In the genomic region with DNA sequence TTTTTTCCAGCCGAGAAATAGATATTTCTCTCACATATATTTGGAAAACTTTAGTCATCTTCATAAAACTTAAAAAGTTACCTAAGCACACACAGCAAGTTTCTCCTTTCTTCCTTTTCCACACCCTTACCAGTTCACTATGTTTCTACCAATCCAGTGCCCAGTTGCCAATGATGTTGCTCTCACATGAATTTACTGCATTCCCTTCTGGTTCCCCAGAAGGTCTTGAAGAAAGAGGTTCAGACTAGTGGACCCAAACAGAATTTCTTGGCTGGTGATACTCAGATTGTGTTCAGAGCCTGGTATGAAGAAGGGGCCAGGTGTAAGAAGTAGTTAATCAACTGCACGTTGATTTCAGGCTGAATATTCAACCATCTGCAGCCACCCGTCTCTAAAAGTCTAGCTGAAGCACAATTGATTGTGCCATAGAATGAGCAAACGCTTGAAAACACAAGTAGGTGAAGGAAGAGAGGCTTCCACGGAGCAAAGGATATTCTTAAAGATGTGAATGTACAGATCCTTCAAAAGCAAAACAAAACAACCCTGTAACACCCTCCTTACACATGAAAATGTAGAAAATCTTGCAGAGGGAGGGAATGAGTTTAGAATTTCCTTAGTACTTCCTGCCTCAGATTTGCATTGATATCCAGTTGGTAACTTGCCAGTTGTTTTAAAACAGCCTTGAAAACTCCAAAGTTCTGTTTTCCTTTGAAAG, we compare ENCODE assay signal across 10 cellular contexts. TPM values are rescaled to one million over a fixed set of nuclear protein-coding genes. Genes with fewer than 3 reads are reported as not detected.
DNase-seq lines count a peak whose midpoint lies in the region; ATAC-seq and TF ChIP-seq lines count a peak whose summit lies in the region.
"Had no signal": no experiment of that assay in that cellular context is flagged by ENCODE, and none has a peak within 500 bp of the region (broad histone marks: within the 10 kb centered on the region; RNA-seq: fewer than 3 reads in every experiment).

No MANE protein-coding gene starts in this region.

- no peak overlapping the region for H4K8ac ChIP-seq in neuronal stem cell (ENCODE audit: low read depth, low read length)

- H2BK12ac ChIP-seq in neuronal stem cell (ENCODE audit: low read length), result no peak overlapping the region

- no peak overlapping the region for H3K18ac ChIP-seq in neuronal stem cell (ENCODE audit: low read length)

- H2BK5ac ChIP-seq in neuronal stem cell (ENCODE audit: low read length), result no peak overlapping the region

- H3K79me1 ChIP-seq in neuronal stem cell (ENCODE audit: low read depth, low read length), result no peaks in the 10 kb centered on the region

- H2AFZ ChIP-seq in neuronal stem cell (ENCODE audit: low read length), result peak overlapping the region; percentile 82

- H3K4ac ChIP-seq in neuronal stem cell (ENCODE audit: low read length), result no peak overlapping the region

- H3K36me3 ChIP-seq in BE2C (no peaks in the 10 kb centered on the region), neuronal stem cell (replicated peaks in 1 of 2; ENCODE audit: control insufficient read depth in 2 of 2, insufficient read depth in 2 of 2, low read length in 2 of 2) (no peaks in the 10 kb centered on the region)

- H3K4me1 ChIP-seq in BE2C (no peaks in the 10 kb centered on the region), neuronal stem cell (ENCODE audit: control insufficient read depth in 2 of 2, insufficient read depth in 1 of 2, low read depth in 1 of 2, low read length in 2 of 2) (peaks cover 11 to 18% of the 10 kb centered on the region in 2 donors)

- H2AK5ac ChIP-seq in neuronal stem cell (ENCODE audit: low read depth, low read length), result no peak overlapping the region

- DNase-seq in BE2C (no peak), M059J (ENCODE audit: low read depth) (peak; percentile 63), epithelial cell of esophagus (ENCODE audit: low read depth) (peak; percentile 69), neuronal stem cell (ENCODE audit: low spot score) (no peak), NCI-H2196 treated with DMSO at 0.1 percent for 48 hours (lab: John Stamatoyannopoulos, UW; ENCODE audit: unreplicated experiment) (no peak)
- DNase-seq in activated CD8-positive, alpha-beta memory T cell treated with anti-CD3 and anti-CD28 coated beads, Interleukin-2, amount 50 U/mL, for 48 hours, result no peak
- DNase-seq: activated CD4-positive, alpha-beta T cell treated with anti-CD3 and anti-CD28 coated beads, Interleukin-2, amount 50 U/mL, for 4 hours; effector memory CD8-positive, alpha-beta T cell had no signal

- H2BK120ac ChIP-seq in neuronal stem cell (ENCODE audit: low read depth, low read length), result no peak overlapping the region

- H3K4me3 ChIP-seq in BE2C (ENCODE audit: low read depth, low read length), result peak overlapping the region; percentile 52
- H3K4me3 ChIP-seq in epithelial cell of esophagus (ENCODE audit: low read length), result peak overlapping the region; percentile 28
- no peak overlapping the region for H3K4me3 ChIP-seq in neuronal stem cell (ENCODE audit: low read length in 2 of 2)

- no peak overlapping the region for H3K27ac ChIP-seq in neuronal stem cell (replicated peaks; ENCODE audit: low read length)

- H4K91ac ChIP-seq in neuronal stem cell (ENCODE audit: low read depth, low read length, poor library complexity), result no peak overlapping the region

- H3K27me3 ChIP-seq in BE2C (no peaks in the 10 kb centered on the region), neuronal stem cell (ENCODE audit: control insufficient read depth in 3 of 3, insufficient read depth in 3 of 3, low read depth in 1 of 3, low read length in 3 of 3) (no peaks in the 10 kb centered on the region)

- no peak overlapping the region for H2BK15ac ChIP-seq in neuronal stem cell (ENCODE audit: low read length)

- no peak overlapping the region for H3K23ac ChIP-seq in neuronal stem cell (ENCODE audit: low read depth, low read length, poor library complexity)

- WGBS in neuronal stem cell (ENCODE audit: extremely low coverage in 2 of 2, insufficient read length in 2 of 2, insufficient replicate concordance in 1 of 2), 2 donors, result no CpG with 5 or more reads among the region's 5 CpGs

- no peak overlapping the region for H3K4me2 ChIP-seq in neuronal stem cell (ENCODE audit: insufficient read depth, low read length, poor library complexity, severe bottlenecking)

- TF ChIP-seq CTCF in BE2C (IDR thresholded peaks at IDR 0.05; ENCODE audit: low read depth, low read length) (no peak), epithelial cell of esophagus (IDR thresholded peaks at IDR 0.05; ENCODE audit: insufficient read depth, low read depth, low read length, missing control alignments) (no peak)

- ATAC-seq in GM19324 (IDR thresholded peaks at IDR 0.05; ENCODE audit: low FRiP score, unreplicated experiment) (no peak), GM21825 (IDR thresholded peaks at IDR 0.05; ENCODE audit: unreplicated experiment) (no peak)
- ATAC-seq: effector memory CD8-positive, alpha-beta T cell had no signal

- no peak overlapping the region for H3K9ac ChIP-seq in neuronal stem cell (ENCODE audit: low read depth, low read length, poor library complexity)

- H3K14ac ChIP-seq in neuronal stem cell (ENCODE audit: low read length), result no peak overlapping the region

- H3K9me3 ChIP-seq in BE2C (no peaks in the 10 kb centered on the region), neuronal stem cell (replicated peaks in 1 of 2; ENCODE audit: control insufficient read depth in 2 of 2, insufficient read depth in 1 of 2, low read depth in 1 of 2, low read length in 2 of 2) (no peaks in the 10 kb centered on the region)

RNA-seq across cellular contexts. Expression of a gene that starts 4.6 kb away (rescaled TPM):
- polyA plus RNA-seq in BE2C (2012; ENCODE audit: insufficient read depth, insufficient read length, low read depth), result 29.4 TPM
- 7.9 and 12.1 TPM in 2 replicates for total RNA-seq in M059J (2014; rRNA removed; shearing (Covaris generic))
- 0.45 TPM for polyA plus RNA-seq in neuronal stem cell (2013, experiment 1 of 2)
- 0.61 TPM for polyA plus RNA-seq in neuronal stem cell (2013, experiment 2 of 2)

Comparison
In these comparisons a context has a peak if more than half of its experiments do, and no peak if none do; other contexts are left out.
1. DNase-seq: peak in M059J (single experiment) and epithelial cell of esophagus (single experiment); none in BE2C (single experiment), neuronal stem cell (single experiment), activated CD8-positive, alpha-beta memory T cell treated with anti-CD3 and anti-CD28 coated beads, Interleukin-2, amount 50 U/mL, for 48 hours (single experiment) and NCI-H2196 treated with DMSO at 0.1 percent for 48 hours (single experiment).
2. H3K4me3 ChIP-seq: peak in BE2C (single experiment) and epithelial cell of esophagus (single experiment); none in neuronal stem cell (0 of 2).